In the genomic region with DNA sequence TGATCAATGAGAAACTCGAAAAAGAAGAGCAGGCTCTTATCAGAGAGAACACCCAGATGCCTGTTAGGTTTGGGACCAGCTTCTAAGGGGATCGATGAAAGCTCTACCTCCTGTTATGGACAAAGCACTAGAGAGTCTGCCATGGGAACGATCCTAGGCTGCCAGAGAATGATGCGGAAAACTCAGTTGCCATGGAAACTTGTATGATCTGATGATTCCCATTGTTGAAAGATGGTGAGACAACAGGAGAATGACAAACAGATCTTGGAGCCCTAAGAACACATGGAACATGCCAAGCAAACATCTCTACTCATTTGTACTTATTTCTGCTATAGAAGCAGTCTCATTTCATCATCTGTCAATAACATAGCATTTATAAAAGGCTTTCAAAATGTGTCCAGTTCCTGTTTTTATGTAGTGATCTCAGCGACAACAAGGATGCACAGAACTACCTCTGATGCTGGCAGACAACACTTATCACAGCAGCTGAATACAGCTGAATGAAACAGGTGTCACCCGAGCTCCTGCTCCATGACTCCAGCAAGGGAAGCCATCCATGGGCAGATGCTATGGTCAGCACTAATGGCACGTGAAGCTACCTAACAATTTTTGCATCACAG, we compare ENCODE assay signal across 20 cellular contexts. TPM values are rescaled to one million over a fixed set of nuclear protein-coding genes. Genes with fewer than 3 reads are reported as not detected.
"Had no signal": no experiment of that assay in that cellular context is flagged by ENCODE, and none has a peak within 500 bp of the region (broad histone marks: within the 10 kb centered on the region; RNA-seq: fewer than 3 reads in every experiment).

No MANE protein-coding gene starts in this region.

- H3K27ac ChIP-seq: ascending aorta, breast epithelium, gastroesophageal sphincter, heart left ventricle, left lung, tibial artery, WERI-Rb-1 had no signal

- H3K27me3 ChIP-seq: ascending aorta, breast epithelium, gastroesophageal sphincter, heart left ventricle, left lung had no signal

- H3K36me3 Mint-ChIP-seq: activated naive CD4-positive, alpha-beta T cell treated with anti-CD3 and anti-CD28 coated beads, Interleukin-2, amount 50 U/mL, for 24 hours; mesothelial cell of epicardium had no signal

- DNase-seq: activated CD4-positive, alpha-beta T cell treated with anti-CD3 and anti-CD28 coated beads for 1 hour; activated gamma-delta T cell; cerebellar nuclear complex; cortex of kidney; effector CD4-positive, alpha-beta T cell; heart left ventricle; left lung; stimulated activated CD4-positive, alpha-beta T cell treated with anti-CD3 and anti-CD28 coated beads, Interleukin-12 subunit alpha, Interleukin-12 subunit beta, amount 100 ng/mL, for 4 hours; stimulated activated CD4-positive, alpha-beta T cell treated with anti-CD3 and anti-CD28 coated beads, Interleukin-2, amount 100 ng/mL, for 24 hours; stimulated activated naive CD4-positive, alpha-beta T cell treated with Interleukin-2 at 50 U/mL for 16 hours; tibial artery; WERI-Rb-1 had no signal

- H3K4me3 ChIP-seq: ascending aorta, breast epithelium, gastroesophageal sphincter, heart left ventricle, left lung, tibial artery had no signal

- H3K9me3 Mint-ChIP-seq: activated naive CD4-positive, alpha-beta T cell treated with anti-CD3 and anti-CD28 coated beads, Interleukin-2, amount 50 U/mL, for 24 hours; mesothelial cell of epicardium; nephron had no signal

- H3K4me3 Mint-ChIP-seq: activated naive CD4-positive, alpha-beta T cell treated with anti-CD3 and anti-CD28 coated beads, Interleukin-2, amount 50 U/mL, for 24 hours; mesothelial cell of epicardium; nephron had no signal

- H3K4me1 Mint-ChIP-seq: activated naive CD4-positive, alpha-beta T cell treated with anti-CD3 and anti-CD28 coated beads, Interleukin-2, amount 50 U/mL, for 24 hours had no signal

- H3K9me3 ChIP-seq: ascending aorta, breast epithelium, gastroesophageal sphincter, heart left ventricle, left lung, tibial artery had no signal

- H3K4me1 ChIP-seq: left lung had no signal

- H3K36me3 ChIP-seq: ascending aorta, breast epithelium, gastroesophageal sphincter, heart left ventricle, left lung, tibial artery, WERI-Rb-1 had no signal

- ATAC-seq: esophagus mucosa, gastroesophageal sphincter, heart left ventricle, left lung had no signal

- H3K27ac Mint-ChIP-seq: activated naive CD4-positive, alpha-beta T cell treated with anti-CD3 and anti-CD28 coated beads, Interleukin-2, amount 50 U/mL, for 24 hours; mesothelial cell of epicardium; nephron had no signal

RNA-seq across cellular contexts. Expression of a gene that starts 59.6 kb away (rescaled TPM):
- total RNA-seq: activated CD8-positive, alpha-beta memory T cell treated with anti-CD3 and anti-CD28 coated beads for 36 hours had no signal
